In genomic region chr9:37593877-37594448, GRCh38 we compare ENCODE assay signal across 10 cellular contexts. TPM values are rescaled to one million over a fixed set of nuclear protein-coding genes. Genes with fewer than 3 reads are reported as not detected.
DNase-seq lines count a peak whose midpoint lies in the region; ATAC-seq, FAIRE-seq and TF ChIP-seq lines count a peak whose summit lies in the region.
"Had no signal": no experiment of that assay in that cellular context is flagged by ENCODE, and none has a peak within 500 bp of the region (broad histone marks: within the 10 kb centered on the region; RNA-seq: fewer than 3 reads in every experiment).

No MANE protein-coding gene starts in this region.

- POLR2A ChIA-PET in CD4-positive, alpha-beta memory T cell (lab: Charles Lee; ENCODE audit: partially characterized antibody): interaction anchor here (1.3 kb wide), 1 partner anchor 108 kb away, joined by 4 read pairs; the partner anchor contains the start of gene POLR1E
- POLR2A ChIA-PET in K562 (lab: Yijun Ruan, JAX): interaction anchor here (1.2 to 1.5 kb wide), 2 partner anchors 13 to 29 kb away, joined by 4 read pairs; no protein-coding TSS in a partner anchor

- BruUV-seq in K562 (replicated peaks; lab: Mats Ljungman, UMichigan): no TSS peak

- no peak overlapping the region for H3K27ac ChIP-seq in CD4-positive, alpha-beta memory T cell (ENCODE audit: low read depth, low read length)
- H3K27ac ChIP-seq in K562 (ENCODE audit: extremely low read depth, low read depth, low read length) (no peak overlapping the region), gastroesophageal sphincter (peak overlapping the region in 2 of 4 donors; percentile 29 to 62)

- H3K36me3 ChIP-seq in CD4-positive, alpha-beta memory T cell (ENCODE audit: insufficient read depth, low read length): peaks cover 2% of the 10 kb centered on the region
- H3K36me3 ChIP-seq in K562 (ENCODE audit: control insufficient read depth, insufficient read depth, low read length) (peaks cover 21% of the 10 kb centered on the region), gastroesophageal sphincter (peaks cover 0 to 2% of the 10 kb centered on the region in 2 donors)

- no peaks in the 10 kb centered on the region for H3K27me3 ChIP-seq in CD4-positive, alpha-beta memory T cell (ENCODE audit: insufficient read depth, low read length)
- H3K27me3 ChIP-seq in K562 (ENCODE audit: control insufficient read depth in 2 of 2, insufficient read depth in 2 of 2, low read length in 2 of 2): no peaks in the 10 kb centered on the region
- H3K27me3 ChIP-seq in gastroesophageal sphincter: peaks cover 8% of the 10 kb centered on the region

- H3K9me3 ChIP-seq in CD4-positive, alpha-beta memory T cell (ENCODE audit: control insufficient read depth in 1 of 2, low read length in 2 of 2): no peaks in the 10 kb centered on the region
- no peaks in the 10 kb centered on the region for H3K9me3 ChIP-seq in K562 (replicated peaks; ENCODE audit: control insufficient read depth, insufficient read depth, low read depth, low read length)
- no peaks in the 10 kb centered on the region for H3K9me3 ChIP-seq in gastroesophageal sphincter

- peak overlapping the region; percentile 91 for H3K4me2 ChIP-seq in K562 (ENCODE audit: insufficient read depth, low read length)

- H3K4me3 ChIP-seq in CD4-positive, alpha-beta memory T cell (ENCODE audit: low read length in 2 of 2): no peak overlapping the region
- H3K4me3 ChIP-seq in K562 (no peak overlapping the region), gastroesophageal sphincter (no peak overlapping the region)

- peak overlapping the region; percentile 83 for H2AFZ ChIP-seq in K562 (ENCODE audit: low read depth, low read length)

- H3K79me2 ChIP-seq in K562 (ENCODE audit: control insufficient read depth, insufficient read depth, low read length): peaks cover 37% of the 10 kb centered on the region

- no peaks in the 10 kb centered on the region for H3K9me1 ChIP-seq in K562 (ENCODE audit: control insufficient read depth, insufficient read depth, low read length)

- peak overlapping the region; percentile 57 to 77 (median 68) for H3K4me3 Mint-ChIP-seq in CD4-positive, alpha-beta memory T cell
- H3K4me3 Mint-ChIP-seq in IgD-negative memory B cell: peak overlapping the region; percentile 76 to 93 (median 90)
- H3K4me3 Mint-ChIP-seq in neural crest cell: peak overlapping the region; percentile 87

- TF ChIP-seq CTCF in K562 (IDR thresholded peaks at IDR 0.05 in 2 of 3, conservative IDR thresholded peaks at IDR 0.05 in 1 of 3; ENCODE audit: insufficient read depth in 2 of 3, low read depth in 1 of 3, low read length in 3 of 3) (no peak), neural crest cell (conservative IDR thresholded peaks at IDR 0.05) (no peak), gastroesophageal sphincter (IDR thresholded peaks at IDR 0.05) (no peak)

- in situ Hi-C loops in K562 (cut with MboI): no loop called here

- TF ChIP-seq POLR2A in K562 (conservative IDR thresholded peaks at IDR 0.05) (no peak), gastroesophageal sphincter (IDR thresholded peaks at IDR 0.05) (no peak)

- no peak for TF ChIP-seq RAD21 in K562 (CRISPR knock-in tag; conservative IDR thresholded peaks at IDR 0.05 in 1 of 2, IDR thresholded peaks at IDR 0.05 in 1 of 2)

- ATAC-seq in K562 (no peak), esophagus mucosa (no peak), gastroesophageal sphincter (no peak)

- no peak overlapping the region for H3K9ac ChIP-seq in K562 (ENCODE audit: insufficient read depth in 1 of 2, low read depth in 2 of 2, low read length in 2 of 2)

- peaks cover 0 to 12% of the 10 kb centered on the region in 2 donors for H3K36me3 Mint-ChIP-seq in CD4-positive, alpha-beta memory T cell
- no peaks in the 10 kb centered on the region for H3K36me3 Mint-ChIP-seq in IgD-negative memory B cell
- no peaks in the 10 kb centered on the region for H3K36me3 Mint-ChIP-seq in neural crest cell (ENCODE audit: low read depth)

- H4K20me1 ChIP-seq in K562 (replicated peaks; ENCODE audit: control insufficient read depth, insufficient read depth, low read length): peaks cover 16% of the 10 kb centered on the region

- H3K9me3 Mint-ChIP-seq in CD4-positive, alpha-beta memory T cell: peaks cover 0 to 5% (median 0%) of the 10 kb centered on the region in 8 donors
- H3K9me3 Mint-ChIP-seq in IgD-negative memory B cell (no peaks in the 10 kb centered on the region), neural crest cell (no peaks in the 10 kb centered on the region)

- H3K4me1 ChIP-seq in CD4-positive, alpha-beta memory T cell (ENCODE audit: insufficient read depth, low read length): peaks cover 39% of the 10 kb centered on the region
- H3K4me1 ChIP-seq in K562 (replicated peaks in 1 of 2; ENCODE audit: control insufficient read depth in 2 of 2, insufficient read depth in 2 of 2, low read length in 2 of 2) (peaks cover 20 to 22% of the 10 kb centered on the region in 2 experiments), gastroesophageal sphincter (peaks cover 0 to 40% (median 15%) of the 10 kb centered on the region in 3 donors)

- no peak for DNase-seq in CD4-positive, alpha-beta memory T cell
- DNase-seq in K562 (ENCODE audit: extremely low read depth in 1 of 4, low spot score in 3 of 4) (peak in 1 of 4 experiments; percentile 45), neural crest cell (ENCODE audit: low read depth, low spot score) (no peak), A172 (ENCODE audit: low spot score) (no peak)
- no peak for DNase-seq in stimulated activated CD4-positive, alpha-beta T cell treated with anti-CD3 and anti-CD28 coated beads, Interleukin-4, amount 100 ng/mL, for 24 hours

- intact Hi-C loops in CD4-positive, alpha-beta memory T cell (cut with micrococcal nuclease): loop anchor here (1.0 to 5.0 kb wide), 6 partner anchors 12 to 515 kb away; partner anchors contain the start of genes POLR1E and SLC25A51
- intact Hi-C loops in K562 (cut with micrococcal nuclease): loop anchor here (5.0 kb wide), 5 partner anchors 112 to 308 kb away; partner anchors contain the start of genes EXOSC3 and SLC25A51

- TF ChIP-seq EP300 in K562 (IDR thresholded peaks at IDR 0.05; ENCODE audit: low read length) (no peak), gastroesophageal sphincter (IDR thresholded peaks at IDR 0.05) (no peak)

- peaks cover 20 to 47% (median 35%) of the 10 kb centered on the region in 4 donors for H3K4me1 Mint-ChIP-seq in CD4-positive, alpha-beta memory T cell
- H3K4me1 Mint-ChIP-seq in IgD-negative memory B cell: peaks cover 20 to 39% (median 21%) of the 10 kb centered on the region in 3 donors
- peaks cover 34% of the 10 kb centered on the region for H3K4me1 Mint-ChIP-seq in neural crest cell

- no peak for FAIRE-seq in K562 (lab: Jason Lieb, UNC)

- CTCF ChIA-PET in CD4-positive, alpha-beta memory T cell (lab: Charles Lee; ENCODE audit: partially characterized antibody): interaction anchor here (0.8 to 7.5 kb wide), 7 partner anchors 10 to 170 kb away, joined by 3 to 40 read pairs (median 4); partner anchors contain the start of genes FBXO10 and POLR1E
- CTCF ChIA-PET in K562 (lab: Yijun Ruan, JAX; ENCODE audit: low intra/inter-chr PET ratio): interaction anchor here (0.6 to 1.2 kb wide), 2 partner anchors 11 to 27 kb away, joined by 3 to 6 read pairs; no protein-coding TSS in a partner anchor

- peaks cover 3 to 12% of the 10 kb centered on the region in 2 donors for H3K27me3 Mint-ChIP-seq in CD4-positive, alpha-beta memory T cell
- peaks cover 5% of the 10 kb centered on the region for H3K27me3 Mint-ChIP-seq in IgD-negative memory B cell
- peaks cover 31% of the 10 kb centered on the region for H3K27me3 Mint-ChIP-seq in neural crest cell (ENCODE audit: low read depth)

- WGBS in K562 (ENCODE audit: insufficient coverage, low coverage, missing lambda C conversion rate): 18% methylated on average over 6 of the region's 6 CpGs
- WGBS in gastroesophageal sphincter (ENCODE audit: low coverage in 1 of 2), 2 donors: 79 to 80% methylated on average over 5 to 6 of the region's 6 CpGs

- peak overlapping the region in 4 of 7 donors; percentile 11 to 96 (median 56) for H3K27ac Mint-ChIP-seq in CD4-positive, alpha-beta memory T cell
- H3K27ac Mint-ChIP-seq in IgD-negative memory B cell (peak overlapping the region; percentile 39 to 95 (median 86)), neural crest cell (ENCODE audit: unreplicated experiment) (no peak overlapping the region)

RNA-seq across cellular contexts. Expression of gene TOMM5, which starts 1.6 kb away (rescaled TPM):
- 10 to 100 TPM; 48.2 to 51.1 TPM for total RNA-seq in CD4-positive, alpha-beta memory T cell
- polyA plus RNA-seq in CD4-positive, alpha-beta memory T cell: 100 to 1,000 TPM; 201 to 226 TPM
- polyA plus RNA-seq in IgD-negative memory B cell (166 TPM), K562 (2011; rRNA removed) (324 and 496 TPM in 2 replicates), K562 (2014; fragmentation: Illumina TruSeq; extraction: Trizol) (415 and 463 TPM in 2 replicates), K562 (2014; fragmentation: Nextera tagmentation; extraction: Ambion mirVana) (1,000 to 10,000 TPM; 1,739 to 1,742 TPM), K562 (2014; rRNA removed) (636 and 716 TPM in 2 replicates)
- total RNA-seq in K562 (2011; cell fraction: chromatin; rRNA removed; ENCODE audit: low replicate concordance): 113 and 166 TPM in 2 replicates
- 109 and 111 TPM in 2 replicates for total RNA-seq in K562 (2011; cell fraction: nucleolus; rRNA removed)
- total RNA-seq in K562 (2011; cell fraction: nucleoplasm; rRNA removed): 160 and 203 TPM in 2 replicates
- total RNA-seq in K562 (2014; rRNA removed) (486 and 497 TPM in 2 replicates), K562 (2014; rRNA removed; fragmentation: Illumina TruSeq; extraction: Trizol) (432 and 435 TPM in 2 replicates), K562 (2015; rRNA removed; fragmentation: Illumina TruSeq; extraction: Trizol) (507 and 545 TPM in 2 replicates), K562 (2021) (262 and 298 TPM in 2 replicates), neural crest cell (155 and 159 TPM in 2 replicates), esophagus mucosa (73.6 TPM), gastroesophageal sphincter (10 to 100 TPM; 46.8 to 85.6 (median 82.5) TPM)
- 234 and 249 TPM in 2 replicates for polyA plus RNA-seq in K562 (2011; cell fraction: cytosol; rRNA removed)
- polyA plus RNA-seq in K562 (2011; cell fraction: nucleus; rRNA removed): 147 and 154 TPM in 2 replicates
- 170 and 540 TPM in 2 replicates for polyA plus RNA-seq in K562 (2012)
- 175 and 198 TPM in 2 replicates for polyA minus RNA-seq in K562 (2011; rRNA and poly(A)+ RNA removed)
- polyA minus RNA-seq in K562 (2011; cell fraction: cytosol; rRNA and poly(A)+ RNA removed): 111 and 115 TPM in 2 replicates
- 84.0 and 132 TPM in 2 replicates for polyA minus RNA-seq in K562 (2011; cell fraction: nucleus; rRNA and poly(A)+ RNA removed)
- 255 and 361 TPM in 2 replicates for total RNA-seq in A172 (2014; rRNA removed; shearing (Covaris generic))

RNA-seq across cellular contexts. Expression of gene FBXO10, which starts 17.8 kb away (rescaled TPM):
- 1 to 10 TPM; 5.5 to 6.1 TPM for total RNA-seq in CD4-positive, alpha-beta memory T cell
- polyA plus RNA-seq in CD4-positive, alpha-beta memory T cell: 1 to 10 TPM; 3.2 to 4.9 TPM
- polyA plus RNA-seq in IgD-negative memory B cell (15.1 TPM), K562 (2011; rRNA removed) (9.9 and 16.4 TPM in 2 replicates), K562 (2014; fragmentation: Illumina TruSeq; extraction: Trizol) (8.8 and 9.6 TPM in 2 replicates), K562 (2014; fragmentation: Nextera tagmentation; extraction: Ambion mirVana) (1 to 10 TPM in 1 of 2 experiments, under 1 TPM in 1; 0.84 to 1.4 TPM), K562 (2014; rRNA removed) (7.5 and 8.1 TPM in 2 replicates)
- total RNA-seq in K562 (2011; cell fraction: chromatin; rRNA removed; ENCODE audit: low replicate concordance): 20.5 and 28.7 TPM in 2 replicates
- total RNA-seq in K562 (2011; cell fraction: nucleolus; rRNA removed): 16.5 and 18.0 TPM in 2 replicates
- 18.5 and 20.4 TPM in 2 replicates for total RNA-seq in K562 (2011; cell fraction: nucleoplasm; rRNA removed)
- total RNA-seq in K562 (2014; rRNA removed) (5.4 and 8.2 TPM in 2 replicates), K562 (2014; rRNA removed; fragmentation: Illumina TruSeq; extraction: Trizol) (5.0 and 6.0 TPM in 2 replicates), K562 (2015; rRNA removed; fragmentation: Illumina TruSeq; extraction: Trizol) (5.8 and 5.9 TPM in 2 replicates), K562 (2021) (8.8 and 9.0 TPM in 2 replicates), neural crest cell (24.8 and 25.6 TPM in 2 replicates), esophagus mucosa (3.4 TPM), gastroesophageal sphincter (10 to 100 TPM in 1 of 4 donors, 1 to 10 TPM in 3; 5.1 to 10.5 (median 7.2) TPM)
- polyA plus RNA-seq in K562 (2011; cell fraction: cytosol; rRNA removed): 12.5 and 16.9 TPM in 2 replicates
- 23.8 and 24.9 TPM in 2 replicates for polyA plus RNA-seq in K562 (2011; cell fraction: nucleus; rRNA removed)
- polyA plus RNA-seq in K562 (2012): 7.7 and 8.2 TPM in 2 replicates
- polyA minus RNA-seq in K562 (2011; rRNA and poly(A)+ RNA removed): 15.5 and 17.2 TPM in 2 replicates
- 6.4 and 10.2 TPM in 2 replicates for polyA minus RNA-seq in K562 (2011; cell fraction: cytosol; rRNA and poly(A)+ RNA removed)
- 8.8 and 11.0 TPM in 2 replicates for polyA minus RNA-seq in K562 (2011; cell fraction: nucleus; rRNA and poly(A)+ RNA removed)
- 3.9 and 6.3 TPM in 2 replicates for total RNA-seq in A172 (2014; rRNA removed; shearing (Covaris generic))

RNA-seq across cellular contexts. Expression of gene FRMPD1, which starts 56.8 kb away (rescaled TPM):
- not detected for total RNA-seq in CD4-positive, alpha-beta memory T cell
- polyA plus RNA-seq in CD4-positive, alpha-beta memory T cell: not detected
- polyA plus RNA-seq in IgD-negative memory B cell (not detected), K562 (2011; rRNA removed) (not detected in 2 replicates), K562 (2014; fragmentation: Illumina TruSeq; extraction: Trizol) (not detected in 2 replicates), K562 (2014; fragmentation: Nextera tagmentation; extraction: Ambion mirVana) (not detected), K562 (2014; rRNA removed) (not detected in 2 replicates)
- total RNA-seq in K562 (2011; cell fraction: chromatin; rRNA removed; ENCODE audit: low replicate concordance): not detected in 2 replicates
- total RNA-seq in K562 (2011; cell fraction: nucleolus; rRNA removed): not detected in 2 replicates
- not detected in 2 replicates for total RNA-seq in K562 (2011; cell fraction: nucleoplasm; rRNA removed)
- total RNA-seq in K562 (2014; rRNA removed) (not detected in 2 replicates), K562 (2014; rRNA removed; fragmentation: Illumina TruSeq; extraction: Trizol) (not detected in 2 replicates), K562 (2015; rRNA removed; fragmentation: Illumina TruSeq; extraction: Trizol) (not detected in 2 replicates), K562 (2021) (not detected in 2 replicates), neural crest cell (0.11 and 0.19 TPM in 2 replicates), esophagus mucosa (0.04 TPM), gastroesophageal sphincter (under 1 TPM in 1 of 4 donors, not detected in 3; 0.27 TPM)
- not detected in 2 replicates for polyA plus RNA-seq in K562 (2011; cell fraction: cytosol; rRNA removed)
- not detected in 2 replicates for polyA plus RNA-seq in K562 (2011; cell fraction: nucleus; rRNA removed)
- not detected in 2 replicates for polyA plus RNA-seq in K562 (2012)
- not detected in 2 replicates for polyA minus RNA-seq in K562 (2011; rRNA and poly(A)+ RNA removed)
- polyA minus RNA-seq in K562 (2011; cell fraction: cytosol; rRNA and poly(A)+ RNA removed): not detected in 2 replicates
- polyA minus RNA-seq in K562 (2011; cell fraction: nucleus; rRNA and poly(A)+ RNA removed): not detected in 2 replicates
- 0.19 TPM in 1 of 2 replicates, not detected in the other for total RNA-seq in A172 (2014; rRNA removed; shearing (Covaris generic))
- total RNA-seq: HT1080, NCI-H460 had no signal
